In genomic region chr2:168455692-168456525, GRCh38 we compare ENCODE assay signal across 8 cellular contexts. TPM values are rescaled to one million over a fixed set of nuclear protein-coding genes. Genes with fewer than 3 reads are reported as not detected.
DNase-seq lines count a peak whose midpoint lies in the region; ATAC-seq and TF ChIP-seq lines count a peak whose summit lies in the region.

Gene CERS6 (plus strand): TSS chr2:168456272. CDS start chr2:168456449, 177 bp downstream.

- no peaks in the 10 kb centered on the region for H3K36me3 ChIP-seq in mesenchymal stem cell (ENCODE audit: control insufficient read depth in 1 of 2, insufficient read depth in 2 of 2, low read depth in 1 of 2, low read length in 2 of 2)

- peak; percentile 71 for DNase-seq in GM19240 (ENCODE audit: insufficient read length, low spot score)
- DNase-seq in NCI-H748 treated with DMSO at 0.1 percent for 48 hours (lab: John Stamatoyannopoulos, UW): peak; percentile 58
- peak; percentile 93 for DNase-seq in activated CD8-positive, alpha-beta memory T cell treated with anti-CD3 and anti-CD28 coated beads for 24 hours
- DNase-seq in effector memory CD8-positive, alpha-beta T cell: peak; percentile 24 to 57 (median 55)
- DNase-seq in mesenchymal stem cell: peak; percentile 94
- peak; percentile 60 for DNase-seq in stimulated activated CD8-positive, alpha-beta memory T cell treated with anti-CD3 and anti-CD28 coated beads, Interleukin-12 subunit alpha, Interleukin-12 subunit beta, amount 100 ng/mL, for 1 hour (ENCODE audit: low read depth)

- TF ChIP-seq CTCF in C4-2B (conservative IDR thresholded peaks at IDR 0.05): no peak

- H3K18ac ChIP-seq in mesenchymal stem cell (ENCODE audit: low read depth in 1 of 2, low read length in 2 of 2): peak within 1 kb of the TSS; percentile 92 to 93

- peak within 1 kb of the TSS; percentile 45 to 93 for H2BK12ac ChIP-seq in mesenchymal stem cell (ENCODE audit: low read length in 2 of 2)

- H2BK15ac ChIP-seq in mesenchymal stem cell (ENCODE audit: low read depth, poor library complexity, severe bottlenecking): peak within 1 kb of the TSS; percentile 78

- peaks cover 10% of the 10 kb centered on the region for H3K79me1 ChIP-seq in mesenchymal stem cell (replicated peaks; ENCODE audit: low read length, poor library complexity, severe bottlenecking)

- H3K27ac ChIP-seq in C4-2B (peak within 1 kb of the TSS; percentile 87), mesenchymal stem cell (ENCODE audit: low read length, poor library complexity, severe bottlenecking) (peak within 1 kb of the TSS; percentile 69)

- peaks cover 0 to 6% of the 10 kb centered on the region in 2 donors for H3K27me3 Mint-ChIP-seq in effector memory CD8-positive, alpha-beta T cell

- ATAC-seq in HG03442 (IDR thresholded peaks at IDR 0.05; ENCODE audit: unreplicated experiment): peak; percentile 94
- ATAC-seq in effector memory CD8-positive, alpha-beta T cell (replicated peaks): peak; percentile 91

- peak within 1 kb of the TSS; percentile 58 to 81 for H3K4ac ChIP-seq in mesenchymal stem cell (ENCODE audit: low read depth in 1 of 2, low read length in 2 of 2)

- H4K8ac ChIP-seq in mesenchymal stem cell (ENCODE audit: low read length): peak within 1 kb of the TSS; percentile 92

- no peak within 1 kb of the TSS for H3K4me3 Mint-ChIP-seq in effector memory CD8-positive, alpha-beta T cell

- H3K4me1 ChIP-seq in mesenchymal stem cell (ENCODE audit: control insufficient read depth, insufficient read depth, low read depth, low read length): peaks cover 6% of the 10 kb centered on the region

- no peaks in the 10 kb centered on the region for H3K9me3 Mint-ChIP-seq in effector memory CD8-positive, alpha-beta T cell

- peak within 1 kb of the TSS in 1 of 2 experiments; percentile 90 for H3K14ac ChIP-seq in mesenchymal stem cell (ENCODE audit: low read length in 2 of 2)

- peak within 1 kb of the TSS; percentile 88 for H3K9ac ChIP-seq in mesenchymal stem cell (ENCODE audit: low read length)

- H2AFZ ChIP-seq in mesenchymal stem cell (ENCODE audit: low read depth, low read length): peak within 1 kb of the TSS; percentile 85

- H3K4me1 Mint-ChIP-seq in effector memory CD8-positive, alpha-beta T cell (ENCODE audit: low read depth in 2 of 2): peaks cover 0 to 9% of the 10 kb centered on the region in 2 donors

- no peaks in the 10 kb centered on the region for H3K27me3 ChIP-seq in mesenchymal stem cell (ENCODE audit: control insufficient read depth in 1 of 2, insufficient read depth in 1 of 2, low read length in 2 of 2)

- H2BK120ac ChIP-seq in mesenchymal stem cell (ENCODE audit: low read depth, low read length): peak within 1 kb of the TSS; percentile 64

- peak within 1 kb of the TSS in 1 of 2 experiments; percentile 97 for H3K23ac ChIP-seq in mesenchymal stem cell (ENCODE audit: low read length in 2 of 2)

- no peaks in the 10 kb centered on the region for H3K36me3 Mint-ChIP-seq in effector memory CD8-positive, alpha-beta T cell (ENCODE audit: insufficient read depth)

- no peak within 1 kb of the TSS for H3K27ac Mint-ChIP-seq in effector memory CD8-positive, alpha-beta T cell

- H2BK5ac ChIP-seq in mesenchymal stem cell (ENCODE audit: low read depth, low read length, poor library complexity, severe bottlenecking): peak within 1 kb of the TSS; percentile 20

- no peaks in the 10 kb centered on the region for H3K9me3 ChIP-seq in mesenchymal stem cell (ENCODE audit: control insufficient read depth, low read length)

- peak within 1 kb of the TSS; percentile 90 for H3K4me2 ChIP-seq in mesenchymal stem cell (ENCODE audit: low read length, poor library complexity, severe bottlenecking)

- WGBS in mesenchymal stem cell: under 1% methylated on average over 54 of the region's 70 CpGs

- peak within 1 kb of the TSS; percentile 85 to 94 for H3K4me3 ChIP-seq in mesenchymal stem cell (ENCODE audit: insufficient read depth in 1 of 2, low read depth in 1 of 2, low read length in 2 of 2)

- no peak within 1 kb of the TSS for H2AK5ac ChIP-seq in mesenchymal stem cell (ENCODE audit: low read length, severe bottlenecking)

- H4K91ac ChIP-seq in mesenchymal stem cell (ENCODE audit: low read length): peak within 1 kb of the TSS; percentile 87

RNA-seq across cellular contexts. Expression of gene CERS6, which starts in this region (rescaled TPM):
- 11.1 TPM for polyA plus RNA-seq in mesenchymal stem cell (2013, experiment 1 of 2)
- polyA plus RNA-seq in mesenchymal stem cell (2013, experiment 2 of 2): 11.4 TPM

Comparison
In these comparisons a context has a peak if more than half of its experiments do, and no peak if none do; other contexts are left out.
1. Peak in every context shown above with its lines: DNase-seq, ATAC-seq, H3K4me3 ChIP-seq and H3K27ac ChIP-seq.